ENCODE assay signal across 20 cellular contexts in the genomic region with DNA sequence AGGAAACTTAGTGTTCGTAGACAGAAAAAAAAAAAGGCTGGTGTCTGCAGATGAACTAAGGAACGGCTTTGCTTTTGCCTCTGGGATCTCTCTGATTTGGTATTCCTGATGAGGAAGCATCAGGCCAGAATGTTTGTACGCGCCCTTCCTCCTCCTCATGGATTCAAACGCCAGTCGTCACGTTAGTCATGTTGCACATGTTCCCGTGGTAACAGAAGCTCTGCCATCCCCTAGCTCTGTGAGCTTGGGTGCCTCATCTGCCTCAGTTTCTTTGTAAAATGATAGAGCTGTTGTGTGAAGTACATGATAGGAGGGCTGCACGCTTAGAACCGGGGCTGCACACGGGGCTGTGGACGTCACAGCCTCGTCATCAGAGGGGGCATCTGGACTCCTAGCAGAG. TPM values are rescaled to one million over a fixed set of nuclear protein-coding genes. Genes with fewer than 3 reads are reported as not detected.
DNase-seq lines count a peak whose midpoint lies in the region; ATAC-seq and TF ChIP-seq lines count a peak whose summit lies in the region.
"Had no signal": no experiment of that assay in that cellular context is flagged by ENCODE, and none has a peak within 500 bp of the region (broad histone marks: within the 10 kb centered on the region; RNA-seq: fewer than 3 reads in every experiment).

No MANE protein-coding gene starts in this region.

- no peak overlapping the region for H3K27ac ChIP-seq in right atrium auricular region
- peak overlapping the region; percentile 21 for H3K27ac ChIP-seq in upper lobe of right lung
- H3K27ac ChIP-seq: HL-60 had no signal

- peak overlapping the region; percentile 68 for H3K27ac Mint-ChIP-seq in HFFc6
- H3K27ac Mint-ChIP-seq: CD4-positive, CD25-positive, alpha-beta regulatory T cell; H9 had no signal

- peak; percentile 42 for DNase-seq in Right ventricle myocardium inferior (ENCODE audit: missing footprints)
- DNase-seq in right atrium auricular region (ENCODE audit: low spot score): no peak
- no peak for DNase-seq in HFFc6
- peak; percentile 43 for DNase-seq in fibroblast of mammary gland (ENCODE audit: low read depth)
- no peak for DNase-seq in upper lobe of right lung
- DNase-seq in mesenteric fat pad (ENCODE audit: low spot score): no peak
- DNase-seq: 8988T; BE2C; C1 segment of cervical spinal cord; CD4-positive, CD25-positive, alpha-beta regulatory T cell; CD8-positive, alpha-beta memory T cell; COR-L47; DMS 273 treated with DMSO at 0.1 percent for 48 hours; DMS53; DND-41; GDM1; H9 had no signal

- intact Hi-C loops in Right ventricle myocardium inferior (cut with DNase I): no loop called here
- intact Hi-C loops in upper lobe of right lung (cut with DNase I): no loop called here

- H3K27me3 Mint-ChIP-seq in HFFc6 (ENCODE audit: insufficient read depth): no peaks in the 10 kb centered on the region; the same call in 1 of the 2 replicates
- H3K27me3 Mint-ChIP-seq: CD4-positive, CD25-positive, alpha-beta regulatory T cell; CD8-positive, alpha-beta memory T cell had no signal

- H3K4me3 ChIP-seq in right atrium auricular region (no peak overlapping the region), fibroblast of mammary gland (ENCODE audit: control insufficient read depth, low read depth, low read length) (no peak overlapping the region), upper lobe of right lung (no peak overlapping the region)

- H3K4me1 ChIP-seq in right atrium auricular region: peaks cover 0 to 43% of the 10 kb centered on the region in 2 donors
- H3K4me1 ChIP-seq in upper lobe of right lung: peaks cover 25% of the 10 kb centered on the region
- H3K4me1 ChIP-seq: BE2C had no signal

- no peaks in the 10 kb centered on the region for H3K9me3 Mint-ChIP-seq in HFFc6
- H3K9me3 Mint-ChIP-seq: CD4-positive, CD25-positive, alpha-beta regulatory T cell; CD8-positive, alpha-beta memory T cell; H9 had no signal

- H3K27me3 ChIP-seq in right atrium auricular region (no peaks in the 10 kb centered on the region), upper lobe of right lung (no peaks in the 10 kb centered on the region)
- H3K27me3 ChIP-seq: BE2C had no signal

- H3K36me3 ChIP-seq in right atrium auricular region (no peaks in the 10 kb centered on the region), upper lobe of right lung (no peaks in the 10 kb centered on the region)
- H3K36me3 ChIP-seq: BE2C had no signal

- TF ChIP-seq CTCF in right atrium auricular region (IDR thresholded peaks at IDR 0.05): no peak
- no peak for TF ChIP-seq CTCF in HFFc6 (IDR thresholded peaks at IDR 0.05)
- no peak for TF ChIP-seq CTCF in fibroblast of mammary gland (conservative IDR thresholded peaks at IDR 0.05; ENCODE audit: control insufficient read depth, insufficient read depth, low read depth, low read length)
- TF ChIP-seq CTCF in upper lobe of right lung (IDR thresholded peaks at IDR 0.05): no peak

- H3K4me3 Mint-ChIP-seq in HFFc6: peak overlapping the region; percentile 69
- H3K4me3 Mint-ChIP-seq: CD4-positive, CD25-positive, alpha-beta regulatory T cell; CD8-positive, alpha-beta memory T cell; H9 had no signal

- H3K36me3 Mint-ChIP-seq in HFFc6 (ENCODE audit: low read depth): no peaks in the 10 kb centered on the region; the same call in 1 of the 2 replicates

- H3K9me3 ChIP-seq in right atrium auricular region (no peaks in the 10 kb centered on the region), upper lobe of right lung (no peaks in the 10 kb centered on the region)
- H3K9me3 ChIP-seq: BE2C had no signal

- ATAC-seq in Right ventricle myocardium inferior (no peak), upper lobe of right lung (no peak), GM21737 (IDR thresholded peaks at IDR 0.05; ENCODE audit: unreplicated experiment) (no peak), HG02884 (IDR thresholded peaks at IDR 0.05; ENCODE audit: unreplicated experiment) (no peak)

- peaks cover 54% of the 10 kb centered on the region for H3K4me1 Mint-ChIP-seq in HFFc6 (ENCODE audit: low read depth)
- H3K4me1 Mint-ChIP-seq: H9 had no signal

RNA-seq across cellular contexts. Expression of gene TSHZ1, which starts 47.0 kb away (rescaled TPM):
- total RNA-seq in Right ventricle myocardium inferior (23.1 TPM), right atrium auricular region (10 to 100 TPM; 14.5 to 19.4 TPM), upper lobe of right lung (17.3 TPM), mesenteric fat pad (20.9 TPM)
- total RNA-seq in HFFc6 (2021; fragmentation: NEBNext Ultra II Directional; extraction: Animal tissue kit (Norgen Biotek cat#: 25700)): 10 to 100 TPM; 18.6 to 25.0 (median 23.3) TPM

RNA-seq across cellular contexts. Expression of gene PTGR3, which starts 48.7 kb away (rescaled TPM):
- 71.5 TPM for total RNA-seq in Right ventricle myocardium inferior
- total RNA-seq in right atrium auricular region: 10 to 100 TPM; 16.7 to 33.9 TPM
- 10 to 100 TPM; 37.9 to 47.5 (median 41.8) TPM for total RNA-seq in HFFc6 (2021; fragmentation: NEBNext Ultra II Directional; extraction: Animal tissue kit (Norgen Biotek cat#: 25700))
- total RNA-seq in upper lobe of right lung: 27.7 TPM
- 25.5 TPM for total RNA-seq in mesenteric fat pad

Comparison
In these comparisons a context has a peak if more than half of its experiments do, and no peak if none do; other contexts are left out.
1. DNase-seq: peak in Right ventricle myocardium inferior (single experiment) and fibroblast of mammary gland (single experiment); none in right atrium auricular region (single experiment), HFFc6 (single experiment), upper lobe of right lung (single experiment) and mesenteric fat pad (single experiment).